In genomic region chr10:96092999-96093767, GRCh38 we compare ENCODE assay signal across 26 cellular contexts.
"Had no signal": no experiment of that assay in that cellular context is flagged by ENCODE, and none has a peak within 500 bp of the region (broad histone marks: within the 10 kb centered on the region; RNA-seq: fewer than 3 reads in every experiment).

No MANE protein-coding gene starts in this region.

- H3K4me3 Mint-ChIP-seq: effector memory CD8-positive, alpha-beta T cell; memory B cell; natural killer cell; stimulated activated memory B cell treated with anti-CD40 and anti-IgM and Interleukin-4, amounts not matched to agents 10 μg/mL and 1 μg/mL and 100 μg/mL, for 72 hours had no signal

- H3K4me1 ChIP-seq: psoas muscle had no signal

- H3K27ac ChIP-seq: gastrocnemius medialis, ovary, psoas muscle, skin epidermis, spleen, testis, tibial artery, upper lobe of left lung had no signal

- ATAC-seq: effector memory CD8-positive, alpha-beta T cell; gastrocnemius medialis; left lobe of liver; natural killer cell; psoas muscle; right cardiac atrium; stimulated activated memory B cell treated with anti-CD40 and anti-IgM and Interleukin-4, amounts not matched to agents 10 μg/mL and 1 μg/mL and 100 μg/mL, for 72 hours; stimulated activated naive CD8-positive, alpha-beta T cell treated with anti-CD3 and anti-CD28 coated beads, Interleukin-15, Interleukin-2, amounts not matched to agents 100 U/mL and 50 U/mL, for 24 hours had no signal

- FAIRE-seq: endometrium, kidney, urothelium cell line had no signal

- H3K36me3 Mint-ChIP-seq: natural killer cell had no signal

- DNase-seq: cortex of kidney; effector memory CD8-positive, alpha-beta T cell; foreskin fibroblast; gastrocnemius medialis; head of caudate nucleus; kidney; natural killer cell; occipital lobe; ovary; posterior cingulate gyrus; psoas muscle; right cardiac atrium; spleen; stimulated activated CD4-positive, alpha-beta T cell treated with anti-CD3 and anti-CD28 coated beads, Interleukin-4, amount 100 ng/mL, for 4 hours; stimulated activated naive CD8-positive, alpha-beta T cell treated with anti-CD3 and anti-CD28 coated beads, Interleukin-15, Interleukin-2, amounts not matched to agents 100 U/mL and 50 U/mL, for 24 hours; substantia nigra; testis; tibial artery; upper lobe of left lung had no signal

- H3K4me3 ChIP-seq: gastrocnemius medialis, lung, ovary, psoas muscle, skin epidermis, spleen, testis, tibial artery, upper lobe of left lung had no signal

- H3K36me3 ChIP-seq: gastrocnemius medialis, ovary, spleen, tibial artery, upper lobe of left lung had no signal

- H3K27me3 ChIP-seq: testis had no signal

- H3K9me3 ChIP-seq: gastrocnemius medialis, psoas muscle, testis, tibial artery had no signal

- H3K27ac Mint-ChIP-seq: effector memory CD8-positive, alpha-beta T cell; memory B cell; natural killer cell; stimulated activated memory B cell treated with anti-CD40 and anti-IgM and Interleukin-4, amounts not matched to agents 10 μg/mL and 1 μg/mL and 100 μg/mL, for 72 hours had no signal
